In genomic region chrX:149473966-149474365, GRCh38 we compare ENCODE assay signal across 6 cellular contexts.
"Had no signal": no experiment of that assay in that cellular context is flagged by ENCODE, and none has a peak within 500 bp of the region (broad histone marks: within the 10 kb centered on the region; RNA-seq: fewer than 3 reads in every experiment).

No MANE protein-coding gene starts in this region.

- H3K4me3 ChIP-seq: GM23338 had no signal

- H3K4me2 ChIP-seq: GM23338 had no signal

- DNase-seq: H9, HCEC 1CT, IMR-90 had no signal

- H3K4me3 Mint-ChIP-seq: GM23338, H9 had no signal

- H2AFZ ChIP-seq: GM23338 had no signal

- H3K27ac Mint-ChIP-seq: GM23338, H9 had no signal

- FAIRE-seq: H54, HTR-8/SVneo had no signal

- H3K9me3 Mint-ChIP-seq: GM23338 had no signal
